Comparison of ENCODE assay signal across 8 cellular contexts in the genomic region with DNA sequence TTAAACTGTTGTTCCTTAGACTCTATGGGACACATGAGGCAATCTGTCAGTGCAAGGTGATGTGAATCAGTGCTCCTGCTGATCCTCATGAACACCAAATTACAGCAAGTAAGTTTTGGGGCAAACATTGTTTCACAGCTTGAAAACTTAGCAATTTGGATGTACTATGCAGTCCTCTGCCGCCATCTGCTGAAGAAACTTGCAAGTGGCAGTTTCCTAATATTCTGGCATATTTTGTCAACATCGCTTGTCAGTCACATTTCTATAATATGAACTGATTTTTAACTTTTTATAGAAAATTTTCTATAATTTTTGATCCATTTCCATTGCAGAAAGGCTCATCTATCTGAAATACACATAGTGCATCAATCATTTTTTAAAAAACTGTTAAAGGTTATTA. TPM values are rescaled to one million over a fixed set of nuclear protein-coding genes. Genes with fewer than 3 reads are reported as not detected.
DNase-seq lines count a peak whose midpoint lies in the region; ATAC-seq, FAIRE-seq and TF ChIP-seq lines count a peak whose summit lies in the region.

No MANE protein-coding gene starts in this region.

- H3K56ac ChIP-seq in mesendoderm (ENCODE audit: low read length) = no peak overlapping the region

- no peak overlapping the region for H2BK120ac ChIP-seq in mesendoderm (ENCODE audit: low read depth, low read length)

- ATAC-seq in GM21576 (IDR thresholded peaks at IDR 0.05; ENCODE audit: unreplicated experiment) (no peak), HG03354 (IDR thresholded peaks at IDR 0.05; ENCODE audit: poor library complexity, severe bottlenecking, unreplicated experiment) (no peak)
- no peak for ATAC-seq in activated T-cell treated with anti-CD3 and anti-CD28 coated beads, Interleukin-2, amount 50 U/mL, for 4 hours

- H3K4me2 ChIP-seq in mesendoderm (ENCODE audit: low read length) = no peak overlapping the region

- H3K36me3 ChIP-seq in brain microvascular endothelial cell (replicated peaks) = peaks cover 32% of the 10 kb centered on the region
- H3K36me3 ChIP-seq in mesendoderm (ENCODE audit: control insufficient read depth, insufficient read depth, low read length) = peaks cover 4% of the 10 kb centered on the region

- peaks cover 47% of the 10 kb centered on the region for H3K36me3 Mint-ChIP-seq in activated T-cell treated with anti-CD3 and anti-CD28 coated beads, Interleukin-2, amount 50 U/mL, for 4 hours (ENCODE audit: insufficient read depth)

- H3K9ac ChIP-seq in mesendoderm (ENCODE audit: low read length) = no peak overlapping the region

- no peak overlapping the region for H4K8ac ChIP-seq in mesendoderm (ENCODE audit: low read depth, low read length)

- no peak overlapping the region for H2AK5ac ChIP-seq in mesendoderm (ENCODE audit: low read length)

- H3K79me2 ChIP-seq in mesendoderm (ENCODE audit: control insufficient read depth, insufficient read depth, low read length) = no peaks in the 10 kb centered on the region

- H3K18ac ChIP-seq in mesendoderm (ENCODE audit: low read length) = no peak overlapping the region

- no peaks in the 10 kb centered on the region for H3K27me3 ChIP-seq in brain microvascular endothelial cell (replicated peaks)
- H3K27me3 ChIP-seq in mesendoderm (ENCODE audit: insufficient read depth, low read length, poor library complexity) = no peaks in the 10 kb centered on the region

- no peaks in the 10 kb centered on the region for H3K4me1 ChIP-seq in mesendoderm (ENCODE audit: control insufficient read depth, low read depth, low read length)

- H2BK5ac ChIP-seq in mesendoderm (ENCODE audit: low read length) = no peak overlapping the region

- H3K27me3 Mint-ChIP-seq in activated T-cell treated with anti-CD3 and anti-CD28 coated beads, Interleukin-2, amount 50 U/mL, for 4 hours (ENCODE audit: low read depth) = no peaks in the 10 kb centered on the region

- TF ChIP-seq CTCF in AG04449 (IDR thresholded peaks at IDR 0.05; ENCODE audit: insufficient read depth, low read length, missing control alignments) = peak; percentile 62
- peak; percentile 80 for TF ChIP-seq CTCF in brain microvascular endothelial cell (IDR thresholded peaks at IDR 0.05; ENCODE audit: low read depth, low read length, missing control alignments)

- no peak overlapping the region for H2BK15ac ChIP-seq in mesendoderm (replicated peaks; ENCODE audit: low read depth)

- CTCF ChIA-PET in AG04449 (lab: Yijun Ruan, JAX) = interaction anchor here (0.7 to 6.3 kb wide), 35 partner anchors 10 to 512 kb away, joined by 3 to 39 read pairs (median 4); a partner anchor contains a TSS

- H3K4me3 Mint-ChIP-seq in activated T-cell treated with anti-CD3 and anti-CD28 coated beads, Interleukin-2, amount 50 U/mL, for 4 hours = no peak overlapping the region

- no peaks in the 10 kb centered on the region for H3K79me1 ChIP-seq in mesendoderm (ENCODE audit: low read length)

- H3K23ac ChIP-seq in mesendoderm (ENCODE audit: low read length) = no peak overlapping the region

- FAIRE-seq in G401.6 (lab: Jason Lieb, UNC) = peak; percentile 90

- DNase-seq in AG04449 (ENCODE audit: low read depth, low spot score) (no peak), NCI-H69 (lab: John Stamatoyannopoulos, UW) (peak; percentile 34), brain microvascular endothelial cell (peak; percentile 9), mesendoderm (peak; percentile 39)
- no peak for DNase-seq in activated T-cell treated with anti-CD3 and anti-CD28 coated beads, Interleukin-2, amount 50 U/mL, for 4 hours

- no CpG with 5 or more reads among the region's 2 CpGs for WGBS in mesendoderm (ENCODE audit: extremely low coverage, insufficient coverage, low lambda C conversion rate)

- POLR2A ChIA-PET in AG04449 (lab: Yijun Ruan, JAX) = no interaction called here

- no peaks in the 10 kb centered on the region for H3K9me3 Mint-ChIP-seq in activated T-cell treated with anti-CD3 and anti-CD28 coated beads, Interleukin-2, amount 50 U/mL, for 4 hours

- H3K4ac ChIP-seq in mesendoderm (ENCODE audit: low read depth, low read length) = no peak overlapping the region

- no peak overlapping the region for H3K4me3 ChIP-seq in AG04449 (ENCODE audit: low read depth, low read length)
- H3K4me3 ChIP-seq in brain microvascular endothelial cell (ENCODE audit: low read depth, low read length) = no peak overlapping the region
- no peak overlapping the region for H3K4me3 ChIP-seq in mesendoderm (ENCODE audit: low read length)

- no peaks in the 10 kb centered on the region for H3K4me1 Mint-ChIP-seq in activated T-cell treated with anti-CD3 and anti-CD28 coated beads, Interleukin-2, amount 50 U/mL, for 4 hours (ENCODE audit: low read depth)

- no peak overlapping the region for H3K27ac ChIP-seq in brain microvascular endothelial cell
- H3K27ac ChIP-seq in mesendoderm (ENCODE audit: low read depth, low read length) = no peak overlapping the region

- in situ Hi-C loops in brain microvascular endothelial cell (cut with HindIII; ENCODE audit: low pct_ligation_motif_present, low sequenced_read_pairs) = no loop called here

- H4K5ac ChIP-seq in mesendoderm (ENCODE audit: low read length) = no peak overlapping the region

RNA-seq across cellular contexts. Expression of a gene that starts 56.3 kb away (rescaled TPM):
- 0.10 TPM for polyA plus RNA-seq in mesendoderm (2013, experiment 1 of 2)
- polyA plus RNA-seq in mesendoderm (2013, experiment 2 of 2) = 0.03 TPM
- total RNA-seq in activated T-cell treated with anti-CD3 and anti-CD28 coated beads, Interleukin-2, amount 50 U/mL, for 4 hours = not detected

Comparison
In these comparisons a context has a peak if more than half of its experiments do, and no peak if none do; other contexts are left out.
1. DNase-seq: peak in NCI-H69 (single experiment), brain microvascular endothelial cell (single experiment) and mesendoderm (single experiment); none in AG04449 (single experiment) and activated T-cell treated with anti-CD3 and anti-CD28 coated beads, Interleukin-2, amount 50 U/mL, for 4 hours (single experiment).